21 cellular contexts compared by ENCODE assay signal in the genomic region with DNA sequence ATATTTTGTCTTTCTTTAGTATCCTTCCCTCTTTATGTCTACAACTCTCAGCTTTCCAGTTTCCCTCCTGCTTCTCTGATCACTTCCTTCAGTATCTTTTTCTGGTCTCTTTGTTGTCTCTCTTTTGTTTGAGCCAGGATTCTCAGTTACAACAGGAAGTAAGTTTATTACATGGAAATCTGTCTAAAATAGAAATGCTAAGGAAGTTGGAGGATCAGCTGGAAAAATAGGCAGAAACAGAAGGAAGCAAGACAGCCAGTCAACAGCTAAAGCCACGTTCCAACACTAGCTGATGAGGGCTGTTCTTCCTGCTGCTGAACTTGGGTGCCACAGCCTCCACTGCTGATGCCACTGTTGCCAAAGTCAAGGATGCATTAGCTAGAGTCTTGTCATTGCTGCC. TPM values are rescaled to one million over a fixed set of nuclear protein-coding genes. Genes with fewer than 3 reads are reported as not detected.
DNase-seq lines count a peak whose midpoint lies in the region; TF ChIP-seq lines count a peak whose summit lies in the region.
"Had no signal": no experiment of that assay in that cellular context is flagged by ENCODE, and none has a peak within 500 bp of the region (broad histone marks: within the 10 kb centered on the region; RNA-seq: fewer than 3 reads in every experiment).

No MANE protein-coding gene starts in this region.

- H3K4me3 Mint-ChIP-seq in H9 = peak overlapping the region in 1 of 2 experiments; percentile 77; a peak in 4 of 5 replicates
- H3K4me3 Mint-ChIP-seq: CD4-positive, alpha-beta T cell; T-cell had no signal

- peak overlapping the region; percentile 87 for H3T11ph ChIP-seq in H9 (ENCODE audit: low read length)

- H3K79me2 ChIP-seq in H9 (ENCODE audit: insufficient read depth, low read length) = peaks cover 18% of the 10 kb centered on the region; the same call in 1 of the 2 replicates
- H3K79me2 ChIP-seq in hepatocyte = no peaks in the 10 kb centered on the region

- no peak overlapping the region for H2BK15ac ChIP-seq in H9 (ENCODE audit: low read depth, low read length)

- peaks cover 9% of the 10 kb centered on the region; the same call in 1 of the 2 replicates for H3K4me1 ChIP-seq in H9 (ENCODE audit: insufficient read depth, low read length)
- H3K4me1 ChIP-seq in hepatocyte (ENCODE audit: insufficient read depth) = no peaks in the 10 kb centered on the region
- H3K4me1 ChIP-seq in mesodermal cell (ENCODE audit: control insufficient read depth, insufficient read depth, low read length, poor library complexity, severe bottlenecking) = peaks cover 8% of the 10 kb centered on the region
- H3K4me1 ChIP-seq: BLaER1 had no signal

- no peaks in the 10 kb centered on the region for H3K79me1 ChIP-seq in H9 (ENCODE audit: insufficient read depth, low read depth, low read length, poor library complexity, severe bottlenecking)

- no peak overlapping the region for H3K4ac ChIP-seq in H9 (ENCODE audit: low read depth, low read length)

- no peaks in the 10 kb centered on the region for H3K9me3 ChIP-seq in H9 (ENCODE audit: control insufficient read depth, low read depth, low read length)
- no peaks in the 10 kb centered on the region for H3K9me3 ChIP-seq in hepatocyte (ENCODE audit: low read depth)
- no peaks in the 10 kb centered on the region for H3K9me3 ChIP-seq in mesodermal cell (ENCODE audit: control insufficient read depth, low read length)
- H3K9me3 ChIP-seq: BLaER1, MG63 had no signal

- no peak overlapping the region for H3K14ac ChIP-seq in H9 (ENCODE audit: insufficient read depth, low read length)

- H2BK120ac ChIP-seq in H9 (ENCODE audit: low read depth, low read length, poor library complexity, severe bottlenecking) = no peak overlapping the region

- TF ChIP-seq CTCF in H9 (conservative IDR thresholded peaks at IDR 0.05) = no peak
- no peak for TF ChIP-seq CTCF in VCaP (conservative IDR thresholded peaks at IDR 0.05)
- TF ChIP-seq CTCF in hepatocyte (IDR thresholded peaks at IDR 0.05; ENCODE audit: poor library complexity) = no peak
- no peak for TF ChIP-seq CTCF in GM13976 (IDR thresholded peaks at IDR 0.05; ENCODE audit: borderline replicate concordance, control extremely low read depth, extremely low read depth, insufficient read depth, missing control alignments)

- in situ Hi-C loops in GM13976 (cut with MboI; ENCODE audit: low sequenced_read_pairs, unreplicated experiment) = loop anchor here (25.0 kb wide), 2 partner anchors 486 to 539 kb away; no protein-coding TSS in a partner anchor

- H3K27me3 Mint-ChIP-seq in H9 (ENCODE audit: low read depth) = no peaks in the 10 kb centered on the region

- peak overlapping the region; percentile 95 for H2BK12ac ChIP-seq in H9 (ENCODE audit: insufficient read length, low read depth, low read length)

- H4K8ac ChIP-seq in H9 (replicated peaks; ENCODE audit: insufficient read length, low read depth, low read length) = peak overlapping the region; percentile 97

- H4K91ac ChIP-seq in H9 (ENCODE audit: insufficient read length, low read depth, low read length) = no peak overlapping the region

- H3K4me2 ChIP-seq in H9 (ENCODE audit: insufficient read depth, insufficient read length, low read length) (peak overlapping the region; percentile 83), hepatocyte (peak overlapping the region; percentile 64)
- H3K4me2 ChIP-seq: BLaER1 had no signal

- no peaks in the 10 kb centered on the region for H3K9me2 ChIP-seq in hepatocyte (replicated peaks; ENCODE audit: insufficient read depth)

- H4K20me1 ChIP-seq in H9 (ENCODE audit: control insufficient read depth, insufficient read depth, insufficient read length) (no peaks in the 10 kb centered on the region), hepatocyte (ENCODE audit: insufficient read depth, poor library complexity, severe bottlenecking) (no peaks in the 10 kb centered on the region)
- H4K20me1 ChIP-seq: BLaER1 had no signal

- WGBS in H9 (ENCODE audit: extremely low coverage, insufficient read length, low lambda C conversion rate) = no CpG with 5 or more reads among the region's 1 CpG
- 68% methylated on average over 1 of the region's 1 CpG for WGBS in hepatocyte (ENCODE audit: low lambda C conversion rate, missing lambda C conversion rate)
- WGBS in mesodermal cell (ENCODE audit: insufficient coverage in 2 of 2), 2 experiments = 44 to 50% methylated on average over 1 of the region's 1 CpG

- H4K5ac ChIP-seq in H9 (ENCODE audit: insufficient read length, low read depth, low read length) = peak overlapping the region; percentile 96

- H2AFZ ChIP-seq in H9 (ENCODE audit: low read length) (no peak overlapping the region), hepatocyte (peak overlapping the region; percentile 16)
- H2AFZ ChIP-seq: GM23248 had no signal

- no peak overlapping the region for H3K23ac ChIP-seq in H9 (ENCODE audit: insufficient read length, low read depth, low read length)

- peaks cover 56 to 59% of the 10 kb centered on the region in 2 experiments for H3K4me1 Mint-ChIP-seq in H9
- H3K4me1 Mint-ChIP-seq: T-cell had no signal

- H3K56ac ChIP-seq in H9 (ENCODE audit: insufficient read length, low read depth, low read length) = peak overlapping the region; percentile 88

- peak overlapping the region; percentile 99 for H2AK5ac ChIP-seq in H9 (ENCODE audit: insufficient read length, low read length)

- no peaks in the 10 kb centered on the region for H3K27me3 ChIP-seq in H9 (ENCODE audit: insufficient read depth, low read length)
- no peaks in the 10 kb centered on the region for H3K27me3 ChIP-seq in hepatocyte
- H3K27me3 ChIP-seq: BLaER1 had no signal

- peak overlapping the region; percentile 92 for H3K18ac ChIP-seq in H9 (ENCODE audit: insufficient read length, low read depth, low read length)

- H2BK5ac ChIP-seq in H9 (ENCODE audit: insufficient read length, low read length) = peak overlapping the region; percentile 97

- no peaks in the 10 kb centered on the region for H3K36me3 ChIP-seq in hepatocyte (replicated peaks; ENCODE audit: insufficient read depth, low read depth)
- no peaks in the 10 kb centered on the region for H3K36me3 ChIP-seq in mesodermal cell (ENCODE audit: control insufficient read depth, insufficient read depth, low read length)
- H3K36me3 ChIP-seq: BLaER1, MG63 had no signal

- H3K9ac ChIP-seq in H9 (ENCODE audit: extremely low read depth, insufficient read length, low read length) = peak overlapping the region; percentile 85
- H3K9ac ChIP-seq: BLaER1, GM23248 had no signal

- H3K23me2 ChIP-seq in H9 (ENCODE audit: insufficient read length, low read depth, low read length, poor library complexity, severe bottlenecking) = peaks cover 4% of the 10 kb centered on the region

- H3K4me3 ChIP-seq in hepatocyte = no peak overlapping the region
- no peak overlapping the region for H3K4me3 ChIP-seq in mesodermal cell (ENCODE audit: extremely low read depth, insufficient read depth, low read length, poor library complexity, severe bottlenecking)
- H3K4me3 ChIP-seq: BLaER1, GM23248, MG63 had no signal

- H3K27ac ChIP-seq in H9 (ENCODE audit: insufficient read length, low read depth, low read length) (peak overlapping the region; percentile 100), VCaP (peak overlapping the region; percentile 74), hepatocyte (peak overlapping the region; percentile 26), mesodermal cell (ENCODE audit: low read depth, low read length, severe bottlenecking) (peak overlapping the region; percentile 23)
- H3K27ac ChIP-seq: BLaER1, GM23248, RWPE1 had no signal

- H3K36me3 Mint-ChIP-seq in H9 (ENCODE audit: insufficient read depth in 1 of 3, low read depth in 3 of 3) = peaks cover 0 to 10% (median 0%) of the 10 kb centered on the region in 3 experiments; a peak in 3 of 7 replicates
- H3K36me3 Mint-ChIP-seq: T-cell had no signal

- no peak overlapping the region for H2BK20ac ChIP-seq in H9 (ENCODE audit: low read depth, low read length, poor library complexity, severe bottlenecking)

- no peak for DNase-seq in H9
- DNase-seq in hepatocyte (ENCODE audit: low spot score) = no peak
- DNase-seq in DMS 273 (lab: John Stamatoyannopoulos, UW; ENCODE audit: unreplicated experiment) = no peak
- no peak for DNase-seq in AG08396 (ENCODE audit: low spot score)
- no peak for DNase-seq in GM13976 (ENCODE audit: low spot score)
- DNase-seq in DMS 273 treated with DMSO at 0.1 percent for 48 hours (lab: John Stamatoyannopoulos, UW) = no peak
- DNase-seq: CD4-positive, alpha-beta T cell; COR-L47; GM23248; Kasumi-1; NCI-H1417; NCI-H187; NCI-H446; NCI-H526 treated with DMSO at 0.1 percent for 48 hours; SIG-M5; T-cell had no signal

- peak overlapping the region; percentile 19 to 98 (median 19); a peak in 6 of 7 replicates for H3K27ac Mint-ChIP-seq in H9
- H3K27ac Mint-ChIP-seq: CD4-positive, alpha-beta T cell; T-cell had no signal

- H3K9me3 Mint-ChIP-seq in H9 = no peaks in the 10 kb centered on the region; a peak in 1 of 5 replicates
- H3K9me3 Mint-ChIP-seq: CD4-positive, alpha-beta T cell; T-cell had no signal

RNA-seq across cellular contexts. Expression of a gene that starts 27.6 kb away (rescaled TPM):
- total RNA-seq in H9 (2021) = not detected in 2 replicates
- not detected in 2 replicates for total RNA-seq in hepatocyte
- polyA plus RNA-seq in hepatocyte = not detected in 2 replicates
- polyA plus RNA-seq in mesodermal cell (2013, experiment 1 of 2) = not detected
- not detected for polyA plus RNA-seq in mesodermal cell (2013, experiment 2 of 2)
- total RNA-seq: CD4-positive, alpha-beta T cell; GM23248; T-cell had no signal
- polyA plus RNA-seq: GM23248 had no signal

RNA-seq across cellular contexts. Expression of a gene that starts 43.7 kb away (rescaled TPM):
- total RNA-seq in H9 (2021) (not detected in 2 replicates), hepatocyte (not detected in 2 replicates)
- not detected in 2 replicates for polyA plus RNA-seq in hepatocyte
- polyA plus RNA-seq in mesodermal cell (2013, experiment 1 of 2) = not detected
- polyA plus RNA-seq in mesodermal cell (2013, experiment 2 of 2) = not detected
- total RNA-seq: CD4-positive, alpha-beta T cell; GM23248; T-cell had no signal
- polyA plus RNA-seq: GM23248 had no signal

Comparison
In these comparisons a context has a peak if more than half of its experiments do, and no peak if none do; other contexts are left out.
1. H3K27ac ChIP-seq: peak in every context shown above with its lines; median percentile 100 in H9; 74 in VCaP; 26 in hepatocyte; 23 in mesodermal cell.